8 cellular contexts compared by ENCODE assay signal in the genomic region with DNA sequence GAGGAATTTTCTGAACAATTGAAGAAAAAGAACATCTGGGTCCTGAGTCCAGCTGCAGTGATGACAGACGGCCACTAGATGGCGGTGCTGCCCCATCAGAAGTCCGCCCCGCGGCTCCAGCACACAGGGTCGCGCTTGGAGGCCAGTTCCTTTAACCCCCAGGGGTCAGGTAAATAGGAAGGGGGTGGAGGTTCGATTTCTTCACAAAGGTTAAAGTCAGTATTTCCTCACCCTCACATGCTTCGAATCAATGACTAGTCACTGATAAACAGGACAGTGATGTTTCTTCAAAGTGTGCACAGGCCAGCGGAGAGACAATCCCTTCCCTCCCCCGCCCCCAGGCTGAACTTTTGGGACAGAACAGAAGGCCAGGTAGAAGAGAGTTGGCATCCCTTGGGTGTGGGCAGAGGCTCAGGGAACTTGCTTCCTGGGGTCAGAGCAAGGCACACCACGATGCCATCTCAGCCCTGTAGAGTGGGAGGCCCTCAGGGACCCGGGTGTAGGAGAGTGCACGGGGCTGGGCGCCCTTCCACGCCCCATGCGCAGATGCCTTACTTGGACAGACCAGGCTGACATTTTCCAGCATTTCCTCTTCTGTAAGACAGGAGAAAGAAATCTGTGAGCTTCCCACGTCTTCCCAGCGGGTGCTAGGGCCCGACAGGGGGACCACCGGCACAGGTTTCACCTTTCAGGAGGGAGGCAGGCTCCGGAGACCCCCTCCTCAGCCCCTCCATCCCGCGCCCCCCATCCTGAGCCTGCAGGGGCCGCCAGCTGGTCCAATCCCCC. TPM values are rescaled to one million over a fixed set of nuclear protein-coding genes. Genes with fewer than 3 reads are reported as not detected.
DNase-seq lines count a peak whose midpoint lies in the region; ATAC-seq, FAIRE-seq and TF ChIP-seq lines count a peak whose summit lies in the region.

No MANE protein-coding gene starts in this region.

- H3K9me3 ChIP-seq in A549, result no peaks in the 10 kb centered on the region
- H3K9me3 ChIP-seq in esophagus muscularis mucosa, result no peaks in the 10 kb centered on the region

- 36% methylated on average over 19 of the region's 25 CpGs for WGBS in A549 (ENCODE audit: missing lambda C conversion rate)
- WGBS in esophagus muscularis mucosa, result 12% methylated on average over 13 of the region's 25 CpGs

- no peak overlapping the region for H3K4me3 ChIP-seq in A549
- peak overlapping the region; percentile 16 to 37 (median 24) for H3K4me3 ChIP-seq in esophagus muscularis mucosa

- no peak for TF ChIP-seq EP300 in A549 (IDR thresholded peaks at IDR 0.05)
- TF ChIP-seq EP300 in esophagus muscularis mucosa (IDR thresholded peaks at IDR 0.05), result no peak

- TF ChIP-seq CTCF in A549 (IDR thresholded peaks at IDR 0.05) (peak; percentile 98), GM13977 (IDR thresholded peaks at IDR 0.05; ENCODE audit: extremely low read depth, insufficient read depth, missing control alignments) (peak; percentile 90), esophagus muscularis mucosa (IDR thresholded peaks at IDR 0.05) (peak in 2 of 3 experiments; percentile 98)

- ATAC-seq in A549 (peak; percentile 54 to 86; a peak in 4 of 6 replicates), HG02970 (IDR thresholded peaks at IDR 0.05; ENCODE audit: low FRiP score, unreplicated experiment) (peak; percentile 59)
- ATAC-seq in stimulated activated effector memory CD8-positive, alpha-beta T cell treated with anti-CD3 and anti-CD28 coated beads, Interleukin-12 subunit alpha, Interleukin-12 subunit beta, amount 100 ng/mL, for 72 hours, result peak; percentile 29

- in situ Hi-C loops in GM13977 (cut with MboI; ENCODE audit: low pct_unique_long_range_greater_than_20kb, low sequenced_read_pairs, unreplicated experiment), result loop anchor here (25.0 kb wide), 1 partner anchor 269 kb away; no protein-coding TSS in a partner anchor

- no peaks in the 10 kb centered on the region for H3K36me3 Mint-ChIP-seq in stimulated activated effector memory CD8-positive, alpha-beta T cell treated with anti-CD3 and anti-CD28 coated beads, Interleukin-12 subunit alpha, Interleukin-12 subunit beta, amount 100 ng/mL, for 72 hours

- TF ChIP-seq POLR2A in A549 (IDR thresholded peaks at IDR 0.05; ENCODE audit: low read length) (no peak), esophagus muscularis mucosa (IDR thresholded peaks at IDR 0.05; ENCODE audit: low read depth) (no peak)

- H3K27me3 ChIP-seq in esophagus muscularis mucosa, result peaks cover 0 to 9% (median 0%) of the 10 kb centered on the region in 4 donors

- FAIRE-seq in A549 (lab: Jason Lieb, UNC), result no peak

- H3K4me1 Mint-ChIP-seq in stimulated activated effector memory CD8-positive, alpha-beta T cell treated with anti-CD3 and anti-CD28 coated beads, Interleukin-12 subunit alpha, Interleukin-12 subunit beta, amount 100 ng/mL, for 72 hours, result no peaks in the 10 kb centered on the region

- H3K4me1 ChIP-seq in A549, result no peaks in the 10 kb centered on the region; the same call in 2 of the 3 replicates
- peaks cover 16 to 55% (median 42%) of the 10 kb centered on the region in 4 donors for H3K4me1 ChIP-seq in esophagus muscularis mucosa

- TF ChIP-seq RAD21 in A549 (conservative IDR thresholded peaks at IDR 0.05 in 1 of 2, IDR thresholded peaks at IDR 0.05 in 1 of 2), result peak; percentile 97 to 98

- no peaks in the 10 kb centered on the region for H3K9me3 Mint-ChIP-seq in stimulated activated effector memory CD8-positive, alpha-beta T cell treated with anti-CD3 and anti-CD28 coated beads, Interleukin-12 subunit alpha, Interleukin-12 subunit beta, amount 100 ng/mL, for 72 hours

- no peak overlapping the region for H3K4me3 Mint-ChIP-seq in stimulated activated effector memory CD8-positive, alpha-beta T cell treated with anti-CD3 and anti-CD28 coated beads, Interleukin-12 subunit alpha, Interleukin-12 subunit beta, amount 100 ng/mL, for 72 hours

- DNase-seq in A549 (ENCODE audit: low read depth in 1 of 2, low spot score in 1 of 2), result peak; percentile 45 to 55
- peak; percentile 79 for DNase-seq in GM13977 (ENCODE audit: low spot score)
- peak; percentile 12 for DNase-seq in NCI-H226
- DNase-seq in activated T-cell treated with anti-CD3 and anti-CD28 coated beads for 1 hour (ENCODE audit: low read depth), result peak; percentile 43
- no peak for DNase-seq in esophagus muscularis mucosa (ENCODE audit: extremely low spot score)
- peak; percentile 69 for DNase-seq in mucosa of gallbladder (ENCODE audit: low spot score)
- DNase-seq in stimulated activated effector memory CD8-positive, alpha-beta T cell treated with anti-CD3 and anti-CD28 coated beads, Interleukin-12 subunit alpha, Interleukin-12 subunit beta, amount 100 ng/mL, for 72 hours (ENCODE audit: low spot score in 2 of 2), result peak; percentile 49 to 64

- CTCF ChIA-PET in A549 (lab: Yijun Ruan, JAX), result interaction anchor here (0.6 to 9.1 kb wide), 33 partner anchors 10 to 382 kb away, joined by 3 to 130 read pairs (median 4); no protein-coding TSS in a partner anchor

- no peak overlapping the region; the same call in 2 of the 3 replicates for H3K4me2 ChIP-seq in A549

- no peak overlapping the region for H3K27ac Mint-ChIP-seq in stimulated activated effector memory CD8-positive, alpha-beta T cell treated with anti-CD3 and anti-CD28 coated beads, Interleukin-12 subunit alpha, Interleukin-12 subunit beta, amount 100 ng/mL, for 72 hours

- H3K27ac ChIP-seq in A549, result no peak overlapping the region
- H3K27ac ChIP-seq in esophagus muscularis mucosa (replicated peaks in 1 of 4), result peak overlapping the region in 3 of 4 donors; percentile 28 to 65 (median 63)

- intact Hi-C loops in esophagus muscularis mucosa (cut with DNase I), result loop anchor here (1.0 to 5.0 kb wide), 2 partner anchors 75 to 274 kb away; no protein-coding TSS in a partner anchor

- no peaks in the 10 kb centered on the region for H3K36me3 ChIP-seq in esophagus muscularis mucosa

- POLR2A ChIA-PET in A549 (lab: Yijun Ruan, JAX), result no interaction called here

TF ChIP-seq in A549, 52 proteins besides CTCF, POLR2A, EP300 and RAD21:
- TF ChIP-seq KDM1A (IDR thresholded peaks at IDR 0.05; ENCODE audit: low read depth) (no peak), CBX8 (IDR thresholded peaks at IDR 0.05) (no peak), SMC3 (IDR thresholded peaks at IDR 0.05) (peak; percentile 80)

RNA-seq across cellular contexts. Expression of gene APOB, which starts 0.7 kb away (rescaled TPM):
- polyA plus RNA-seq in A549 (2011; rRNA removed), result under 0.01 TPM in 1 of 2 replicates, not detected in the other
- not detected in 2 replicates for polyA plus RNA-seq in A549 (2012; cell fraction: cytosol; rRNA removed)
- polyA plus RNA-seq in A549 (2012; cell fraction: nucleus; rRNA removed), result not detected in 2 replicates
- not detected in 3 replicates for polyA plus RNA-seq in A549 (2017; fragmentation: RNase III; extraction: RNeasy Plus Mini Kit Qiagen cat#74134 plus additional on column Dnase treatment)
- not detected in 2 replicates for polyA minus RNA-seq in A549 (2011; rRNA and poly(A)+ RNA removed)
- 1 to 10 TPM in 3 of 4 donors, under 1 TPM in 1; 0.83 to 4.4 (median 2.0) TPM for total RNA-seq in esophagus muscularis mucosa
- 14.8 TPM for total RNA-seq in mucosa of gallbladder

Comparison
In these comparisons a context has a peak if more than half of its experiments do, and no peak if none do; other contexts are left out.
1. H3K27ac ChIP-seq: peak in esophagus muscularis mucosa (3 of 4); none in A549 (0 of 2).
2. Peak in every context shown above with its lines, with median percentiles within 50 percentile points of each other: ATAC-seq and CTCF ChIP-seq.